21 cellular contexts compared by ENCODE assay signal in the genomic region with DNA sequence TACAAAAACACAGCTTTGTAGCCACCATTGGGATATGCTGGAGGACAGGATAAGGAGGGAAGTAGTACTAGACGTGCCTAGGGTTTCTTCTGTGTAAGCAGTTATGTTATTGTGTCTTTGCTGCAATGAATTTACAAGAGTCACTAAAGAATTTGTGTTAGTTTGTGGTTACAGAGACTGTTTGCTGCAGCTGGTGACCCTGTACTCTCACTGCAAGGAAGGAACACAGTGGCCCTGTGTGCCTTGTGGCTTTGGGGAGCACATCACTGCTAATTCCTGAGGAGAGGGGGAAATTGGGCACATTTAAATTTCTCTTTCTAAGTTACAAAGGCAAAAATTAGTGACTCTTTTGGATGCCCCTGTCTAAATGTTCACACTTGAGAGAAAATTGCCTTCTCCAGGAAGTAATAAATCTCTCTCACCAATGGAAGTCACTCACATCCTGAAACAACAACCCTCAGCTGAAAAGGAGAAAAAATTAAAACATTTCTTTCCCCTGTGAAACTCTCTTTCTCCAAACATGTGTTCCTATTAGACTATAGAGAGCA. TPM values are rescaled to one million over a fixed set of nuclear protein-coding genes. Genes with fewer than 3 reads are reported as not detected.
DNase-seq lines count a peak whose midpoint lies in the region; ATAC-seq and TF ChIP-seq lines count a peak whose summit lies in the region.
"Had no signal": no experiment of that assay in that cellular context is flagged by ENCODE, and none has a peak within 500 bp of the region (broad histone marks: within the 10 kb centered on the region; RNA-seq: fewer than 3 reads in every experiment).

No MANE protein-coding gene starts in this region.

- H4K20me1 ChIP-seq in GM23338 (replicated peaks; ENCODE audit: insufficient read depth): no peaks in the 10 kb centered on the region

- H2BK15ac ChIP-seq in mesenchymal stem cell (ENCODE audit: low read depth, poor library complexity, severe bottlenecking): no peak overlapping the region

- peak; percentile 70 for DNase-seq in A673 (ENCODE audit: low spot score)
- DNase-seq in GM23338 (ENCODE audit: low spot score): no peak
- DNase-seq in SJCRH30: peak; percentile 44 to 53
- peak; percentile 29 for DNase-seq in mesenchymal stem cell
- DNase-seq in NCI-H526 treated with DMSO at 0.1 percent for 48 hours (lab: John Stamatoyannopoulos, UW): no peak
- no peak for DNase-seq in CD4-positive, alpha-beta T cell
- DNase-seq: BE2C; CD8-positive, alpha-beta T cell; DND-41; HFFc6; Kasumi-1; NCI-H1436; NCI-H2029 treated with DMSO at 0.1 percent for 48 hours; NCI-H2171 treated with DMSO at 0.1 percent for 48 hours; NCI-H446 treated with DMSO at 0.1 percent for 48 hours; OCI-M1; RPMI8226; SIG-M5 had no signal

- no peaks in the 10 kb centered on the region for H3K36me3 Mint-ChIP-seq in GM23338 (ENCODE audit: low read depth)
- no peaks in the 10 kb centered on the region for H3K36me3 Mint-ChIP-seq in CD4-positive, alpha-beta T cell (ENCODE audit: low read depth)
- H3K36me3 Mint-ChIP-seq: CD8-positive, alpha-beta T cell had no signal

- no peak overlapping the region for H2AK5ac ChIP-seq in mesenchymal stem cell (ENCODE audit: low read length, severe bottlenecking)

- no peaks in the 10 kb centered on the region for H3K79me2 ChIP-seq in GM23338 (replicated peaks; ENCODE audit: insufficient read depth)

- H3K27ac Mint-ChIP-seq in GM23338: no peak overlapping the region
- H3K27ac Mint-ChIP-seq in CD4-positive, alpha-beta T cell: no peak overlapping the region
- H3K27ac Mint-ChIP-seq: CD8-positive, alpha-beta T cell; HFFc6; T-helper 1 cell treated with Interleukin-12 subunit alpha and Interleukin-12 subunit beta and Interleukin-4 antibody, amounts not matched to agents 30 μg/mL and 1 μg/mL, for 36 hours had no signal

- BruUV-seq in A673 (replicated peaks; lab: Mats Ljungman, UMichigan): no TSS peak

- H4K91ac ChIP-seq in mesenchymal stem cell (ENCODE audit: low read length): no peak overlapping the region

- TF ChIP-seq CTCF in A673 (conservative IDR thresholded peaks at IDR 0.05; ENCODE audit: low read depth, low read length) (no peak), GM23338 (conservative IDR thresholded peaks at IDR 0.05; ENCODE audit: low read depth in 2 of 2) (no peak)
- no peak for TF ChIP-seq CTCF in CD4-positive, alpha-beta T cell (IDR thresholded peaks at IDR 0.05)

- no peak overlapping the region for H2BK12ac ChIP-seq in mesenchymal stem cell (ENCODE audit: low read length in 2 of 2)

- no peaks in the 10 kb centered on the region for H3K79me1 ChIP-seq in mesenchymal stem cell (replicated peaks; ENCODE audit: low read length, poor library complexity, severe bottlenecking)

- no peak overlapping the region for H3K4me3 Mint-ChIP-seq in GM23338
- no peak overlapping the region for H3K4me3 Mint-ChIP-seq in CD4-positive, alpha-beta T cell
- H3K4me3 Mint-ChIP-seq: CD8-positive, alpha-beta T cell; HFFc6; T-helper 1 cell treated with Interleukin-12 subunit alpha and Interleukin-12 subunit beta and Interleukin-4 antibody, amounts not matched to agents 30 μg/mL and 1 μg/mL, for 36 hours had no signal

- H3K4me1 ChIP-seq in A673 (ENCODE audit: insufficient read depth, low read length, poor library complexity, severe bottlenecking) (peaks cover 18% of the 10 kb centered on the region), GM23338 (ENCODE audit: insufficient read depth) (no peaks in the 10 kb centered on the region), SJCRH30 (peaks cover 9% of the 10 kb centered on the region), mesenchymal stem cell (ENCODE audit: control insufficient read depth, insufficient read depth, low read depth, low read length) (peaks cover 4% of the 10 kb centered on the region)
- H3K4me1 ChIP-seq: BE2C had no signal

- H3K14ac ChIP-seq in mesenchymal stem cell (ENCODE audit: low read length in 2 of 2): no peak overlapping the region

- no peaks in the 10 kb centered on the region for H3K27me3 Mint-ChIP-seq in GM23338 (ENCODE audit: insufficient read depth, low read depth, poor library complexity)
- H3K27me3 Mint-ChIP-seq in CD4-positive, alpha-beta T cell: peaks cover 7% of the 10 kb centered on the region

- no peaks in the 10 kb centered on the region for H3K4me1 Mint-ChIP-seq in GM23338
- H3K4me1 Mint-ChIP-seq in CD4-positive, alpha-beta T cell (ENCODE audit: low read depth): no peaks in the 10 kb centered on the region

- H3K4me2 ChIP-seq in GM23338: no peak overlapping the region
- no peak overlapping the region for H3K4me2 ChIP-seq in mesenchymal stem cell (ENCODE audit: low read length, poor library complexity, severe bottlenecking)

- H3K9me2 ChIP-seq in GM23338 (ENCODE audit: insufficient read depth): no peaks in the 10 kb centered on the region

- H3K27ac ChIP-seq in A673 (ENCODE audit: low read depth, low read length, poor library complexity, severe bottlenecking) (no peak overlapping the region), GM23338 (ENCODE audit: low read depth) (no peak overlapping the region), SJCRH30 (peak overlapping the region; percentile 6; the same call in 1 of the 2 replicates), mesenchymal stem cell (ENCODE audit: low read length, poor library complexity, severe bottlenecking) (no peak overlapping the region)
- no peak overlapping the region for H3K27ac ChIP-seq in CD4-positive, alpha-beta T cell (ENCODE audit: low read depth, low read length)

- H3K23ac ChIP-seq in mesenchymal stem cell (ENCODE audit: low read length in 2 of 2): no peak overlapping the region

- H2BK120ac ChIP-seq in mesenchymal stem cell (ENCODE audit: low read depth, low read length): no peak overlapping the region

- WGBS in mesenchymal stem cell: 3% methylated on average over 1 of the region's 1 CpG

- H3K4ac ChIP-seq in mesenchymal stem cell (ENCODE audit: low read depth in 1 of 2, low read length in 2 of 2): no peak overlapping the region

- CTCF ChIA-PET in A673 (lab: Charles Lee): no interaction called here
- CTCF ChIA-PET in CD4-positive, alpha-beta T cell (lab: Charles Lee): no interaction called here

- no peak overlapping the region for H3K18ac ChIP-seq in mesenchymal stem cell (ENCODE audit: low read depth in 1 of 2, low read length in 2 of 2)

- no peaks in the 10 kb centered on the region for H3K9me3 ChIP-seq in A673 (ENCODE audit: low read depth, low read length, poor library complexity, severe bottlenecking)
- no peaks in the 10 kb centered on the region for H3K9me3 ChIP-seq in SJCRH30 (replicated peaks)
- H3K9me3 ChIP-seq in mesenchymal stem cell (ENCODE audit: control insufficient read depth, low read length): no peaks in the 10 kb centered on the region
- no peaks in the 10 kb centered on the region for H3K9me3 ChIP-seq in CD4-positive, alpha-beta T cell (ENCODE audit: control insufficient read depth, low read length)
- H3K9me3 ChIP-seq: BE2C had no signal

- ATAC-seq in GM23338 (no peak), GM21528 (IDR thresholded peaks at IDR 0.05; ENCODE audit: low FRiP score, unreplicated experiment) (no peak), HG03025 (IDR thresholded peaks at IDR 0.05; ENCODE audit: low FRiP score, unreplicated experiment) (no peak)
- no peak for ATAC-seq in CD4-positive, alpha-beta T cell (ENCODE audit: poor library complexity)
- ATAC-seq: CD8-positive, alpha-beta T cell had no signal

- no peak overlapping the region for H3K4me3 ChIP-seq in A673 (ENCODE audit: low read depth, low read length, poor library complexity, severe bottlenecking)
- no peak overlapping the region for H3K4me3 ChIP-seq in GM23338
- no peak overlapping the region for H3K4me3 ChIP-seq in SJCRH30
- no peak overlapping the region for H3K4me3 ChIP-seq in mesenchymal stem cell (ENCODE audit: insufficient read depth in 1 of 2, low read depth in 1 of 2, low read length in 2 of 2)

- no peaks in the 10 kb centered on the region for H3K36me3 ChIP-seq in A673 (ENCODE audit: insufficient read depth, low read length, poor library complexity, severe bottlenecking)
- no peaks in the 10 kb centered on the region for H3K36me3 ChIP-seq in GM23338 (ENCODE audit: insufficient read depth)
- no peaks in the 10 kb centered on the region for H3K36me3 ChIP-seq in SJCRH30
- H3K36me3 ChIP-seq in mesenchymal stem cell (ENCODE audit: control insufficient read depth in 1 of 2, insufficient read depth in 2 of 2, low read depth in 1 of 2, low read length in 2 of 2): no peaks in the 10 kb centered on the region
- H3K36me3 ChIP-seq: BE2C had no signal

- H2AFZ ChIP-seq in GM23338: 0 out of 2 replicates have a peak overlapping the region, but pooled peaks have one; percentile 49
- no peak overlapping the region for H2AFZ ChIP-seq in mesenchymal stem cell (ENCODE audit: low read depth, low read length)

- intact Hi-C loops in A673 (cut with micrococcal nuclease; ENCODE audit: unreplicated experiment): no loop called here
- intact Hi-C loops in CD4-positive, alpha-beta T cell (cut with DNase I, micrococcal nuclease): no loop called here

- H3K27me3 ChIP-seq in A673 (replicated peaks; ENCODE audit: insufficient read depth, low read depth, low read length, poor library complexity) (no peaks in the 10 kb centered on the region), GM23338 (ENCODE audit: insufficient read depth) (no peaks in the 10 kb centered on the region), SJCRH30 (no peaks in the 10 kb centered on the region), mesenchymal stem cell (ENCODE audit: control insufficient read depth in 1 of 2, insufficient read depth in 1 of 2, low read length in 2 of 2) (no peaks in the 10 kb centered on the region)
- H3K27me3 ChIP-seq in CD4-positive, alpha-beta T cell (ENCODE audit: control insufficient read depth, insufficient read depth, low read length): no peaks in the 10 kb centered on the region
- H3K27me3 ChIP-seq: BE2C had no signal

- no peak overlapping the region for H3K9ac ChIP-seq in mesenchymal stem cell (ENCODE audit: low read length)

- H3K9me3 Mint-ChIP-seq in GM23338: no peaks in the 10 kb centered on the region
- H3K9me3 Mint-ChIP-seq in CD4-positive, alpha-beta T cell: no peaks in the 10 kb centered on the region
- H3K9me3 Mint-ChIP-seq: CD8-positive, alpha-beta T cell; HFFc6; T-helper 1 cell treated with Interleukin-12 subunit alpha and Interleukin-12 subunit beta and Interleukin-4 antibody, amounts not matched to agents 30 μg/mL and 1 μg/mL, for 36 hours had no signal

- no peak overlapping the region for H4K8ac ChIP-seq in mesenchymal stem cell (ENCODE audit: low read length)

- no peak overlapping the region for H2BK5ac ChIP-seq in mesenchymal stem cell (ENCODE audit: low read depth, low read length, poor library complexity, severe bottlenecking)

- POLR2A ChIA-PET in A673 (lab: Charles Lee; ENCODE audit: low non-redundant PET): no interaction called here
- POLR2A ChIA-PET in CD4-positive, alpha-beta T cell (lab: Charles Lee): no interaction called here

- no peaks in the 10 kb centered on the region for H3F3A ChIP-seq in GM23338 (replicated peaks; ENCODE audit: low read depth)

TF ChIP-seq in GM23338, 12 proteins besides CTCF, POLR2A, EP300 and RAD21 (continues in another document):
- no peak for TF ChIP-seq EZH2 (IDR thresholded peaks at IDR 0.05; ENCODE audit: low read depth, unreplicated experiment)

RNA-seq across cellular contexts. Expression of a gene that starts 32.1 kb away (rescaled TPM):
- not detected in 2 replicates for total RNA-seq in A673 (2021)
- 1.1 and 1.6 TPM in 2 replicates for total RNA-seq in GM23338 (2014; rRNA removed; shearing (Covaris generic))
- polyA plus RNA-seq in GM23338 (2016; fragmentation: Nextera tagmentation; extraction: Ambion mirVana): 1.0 and 1.9 TPM in 2 replicates
- 0.03 and 0.18 TPM in 2 replicates for total RNA-seq in SJCRH30 (2014; rRNA removed; shearing (Covaris generic))
- 0.18 TPM for polyA plus RNA-seq in mesenchymal stem cell (2013, experiment 1 of 2)
- under 0.01 TPM for polyA plus RNA-seq in mesenchymal stem cell (2013, experiment 2 of 2)
- not detected for total RNA-seq in CD4-positive, alpha-beta T cell
- total RNA-seq: CD8-positive, alpha-beta T cell; HFFc6 had no signal

Comparison
In these comparisons a context has a peak if more than half of its experiments do, and no peak if none do; other contexts are left out.
1. DNase-seq: peak in A673 (single experiment), SJCRH30 (2 of 2) and mesenchymal stem cell (single experiment); none in GM23338 (single experiment), NCI-H526 treated with DMSO at 0.1 percent for 48 hours (single experiment) and CD4-positive, alpha-beta T cell (0 of 10).